Comparison of ENCODE assay signal across 24 cellular contexts in the genomic region with DNA sequence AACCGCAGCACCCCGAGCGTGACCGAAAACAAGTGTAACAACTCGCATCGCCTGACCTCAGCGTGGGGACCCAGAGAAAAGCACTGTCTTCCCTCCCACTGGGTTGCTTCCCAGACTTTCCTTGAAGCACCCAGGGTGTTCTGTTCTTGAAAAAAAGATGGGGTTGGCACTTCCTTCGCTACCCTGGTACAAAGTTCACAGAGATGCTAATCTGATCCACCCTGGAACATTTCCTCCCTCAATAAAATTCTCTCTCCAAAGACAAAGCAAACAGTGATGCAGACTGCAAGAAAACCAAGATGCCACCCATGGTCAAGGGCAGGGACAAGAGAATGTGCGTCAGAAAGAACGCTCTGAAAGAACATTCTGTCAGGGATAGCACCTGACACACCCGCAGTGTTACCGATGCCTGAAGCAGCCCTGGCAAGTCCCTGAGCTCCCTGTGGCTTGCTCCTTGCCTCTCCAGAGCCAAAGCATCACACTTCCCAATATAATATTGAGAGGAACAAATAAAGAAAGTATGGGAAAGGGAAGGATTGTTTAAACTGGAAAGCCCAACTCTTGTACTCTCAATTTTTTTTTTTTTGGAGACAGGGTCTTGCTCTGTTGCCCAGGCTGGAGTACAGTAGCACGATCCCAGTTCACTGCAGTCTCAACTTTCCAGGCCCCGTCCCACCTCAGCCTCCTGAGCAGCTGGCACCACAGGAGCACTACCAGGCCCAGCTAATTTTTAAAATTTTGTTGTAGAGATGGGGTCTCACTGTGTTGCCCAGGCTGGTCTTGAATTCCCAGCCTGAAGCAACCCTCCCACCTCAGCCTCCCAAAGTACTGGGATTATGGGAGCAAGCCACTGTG.
DNase-seq lines count a peak whose midpoint lies in the region; ATAC-seq and TF ChIP-seq lines count a peak whose summit lies in the region.
"Had no signal": no experiment of that assay in that cellular context is flagged by ENCODE, and none has a peak within 500 bp of the region (broad histone marks: within the 10 kb centered on the region; RNA-seq: fewer than 3 reads in every experiment).

No MANE protein-coding gene starts in this region.

- in situ Hi-C loops in gastrocnemius medialis (cut with MboI; ENCODE audit: low sequenced_read_pairs in 4 of 4) = no loop called here
- in situ Hi-C loops in KBM-7 (cut with MboI; ENCODE audit: low pct_unique_long_range_greater_than_20kb, low sequenced_read_pairs) = no loop called here

- intact Hi-C loops in mucosa of descending colon (cut with DNase I, micrococcal nuclease) = no loop called here
- intact Hi-C loops in gastrocnemius medialis (cut with DNase I; ENCODE audit: low total_unique reads) = loop anchor here (1.0 to 2.0 kb wide), 2 partner anchors 32 to 40 kb away; no protein-coding TSS in a partner anchor

- no peaks in the 10 kb centered on the region for H3K36me3 ChIP-seq in mucosa of descending colon (ENCODE audit: low read depth)
- no peaks in the 10 kb centered on the region for H3K36me3 ChIP-seq in gastrocnemius medialis
- H3K36me3 ChIP-seq: HAP-1 had no signal

- ATAC-seq in mucosa of descending colon = peak; percentile 97
- ATAC-seq in gastrocnemius medialis = peak; percentile 87 to 93
- no peak for ATAC-seq in left lobe of liver
- ATAC-seq: activated CD8-positive, alpha-beta memory T cell treated with anti-CD3 and anti-CD28 coated beads, Interleukin-2, amount 10 ng/mL, durations not matched to agents 7 days and 5 days; activated naive CD8-positive, alpha-beta T cell treated with anti-CD3 and anti-CD28 coated beads, Interleukin-2, amount 50 U/mL, for 24 hours had no signal

- H3K27me3 ChIP-seq in gastrocnemius medialis = no peaks in the 10 kb centered on the region
- H3K27me3 ChIP-seq: heart left ventricle had no signal

- peak; percentile 97 for DNase-seq in LNCaP clone FGC (ENCODE audit: low read depth)
- peak in 2 of 3 donors; percentile 41 to 45 for DNase-seq in mucosa of descending colon
- DNase-seq in gastrocnemius medialis = peak; percentile 88 to 94
- DNase-seq in NCI-H526 (lab: John Stamatoyannopoulos, UW) = no peak
- DNase-seq in left lobe of liver (ENCODE audit: low spot score) = no peak
- DNase-seq in occipital lobe (lab: John Stamatoyannopoulos, UW) = no peak
- no peak for DNase-seq in KBM-7
- DNase-seq: activated CD4-positive, alpha-beta T cell treated with anti-CD3 and anti-CD28 coated beads, Interleukin-2, amount 50 U/mL, for 4 hours; activated CD8-positive, alpha-beta memory T cell treated with anti-CD3 and anti-CD28 coated beads, Interleukin-2, amount 10 ng/mL, durations not matched to agents 7 days and 5 days; activated naive CD8-positive, alpha-beta T cell treated with anti-CD3 and anti-CD28 coated beads, Interleukin-2, amount 50 U/mL, for 24 hours; activated T-cell treated with anti-CD3 and anti-CD28 coated beads, Interleukin-2, amount 50 U/mL, for 48 hours; caudate nucleus; DMS 273 treated with DMSO at 0.1 percent for 48 hours; heart left ventricle; NCI-H1048; NCI-H1694; NCI-H82; posterior cingulate gyrus; SK-N-SH; stimulated activated CD4-positive, alpha-beta T cell treated with anti-CD3 and anti-CD28 coated beads, Interleukin-4, amount 100 ng/mL, for 24 hours; trophoblast cell had no signal

- H3K27ac ChIP-seq in VCaP (peak overlapping the region; percentile 90), gastrocnemius medialis (peak overlapping the region; percentile 91 to 95 (median 92))
- H3K27ac ChIP-seq: heart left ventricle had no signal

- TF ChIP-seq CTCF in LNCaP clone FGC (IDR thresholded peaks at IDR 0.05; ENCODE audit: control insufficient read depth, extremely low read depth, insufficient read depth) (no peak), VCaP (conservative IDR thresholded peaks at IDR 0.05) (no peak), mucosa of descending colon (IDR thresholded peaks at IDR 0.05) (no peak), gastrocnemius medialis (IDR thresholded peaks at IDR 0.05 in 4 of 5, conservative IDR thresholded peaks at IDR 0.05 in 1 of 5) (no peak)

- TF ChIP-seq POLR2A in gastrocnemius medialis (IDR thresholded peaks at IDR 0.05) = peak; percentile 33 to 42

- H3K9me3 ChIP-seq in mucosa of descending colon = no peaks in the 10 kb centered on the region
- H3K9me3 ChIP-seq in gastrocnemius medialis = no peaks in the 10 kb centered on the region
- H3K9me3 ChIP-seq: HAP-1, heart left ventricle, SK-N-SH had no signal

- H3K4me1 ChIP-seq in mucosa of descending colon (ENCODE audit: low read depth) (peaks cover 19% of the 10 kb centered on the region), gastrocnemius medialis (peaks cover 57 to 66% of the 10 kb centered on the region in 2 donors)
- H3K4me1 ChIP-seq: HAP-1 had no signal

- no peak overlapping the region for H3K4me3 ChIP-seq in LNCaP clone FGC (ENCODE audit: low read depth, low read length)
- no peak overlapping the region for H3K4me3 ChIP-seq in mucosa of descending colon
- H3K4me3 ChIP-seq in gastrocnemius medialis = no peak overlapping the region
- H3K4me3 ChIP-seq: HAP-1, heart left ventricle, lung had no signal

Comparison
In these comparisons a context has a peak if more than half of its experiments do, and no peak if none do; other contexts are left out.
1. DNase-seq: peak in LNCaP clone FGC (single experiment), mucosa of descending colon (2 of 3) and gastrocnemius medialis (2 of 2); none in NCI-H526 (0 of 2), left lobe of liver (single experiment), occipital lobe (single experiment) and KBM-7 (single experiment).